Comparison of ENCODE assay signal across 1 cellular context in genomic region chr12:8446642-8447547, GRCh38.
TF ChIP-seq lines count a peak whose summit lies in the region.

No MANE protein-coding gene starts in this region.

TF ChIP-seq in H1, 55 proteins besides CTCF, POLR2A, EP300 and RAD21:
- TF ChIP-seq MAX (IDR thresholded peaks at IDR 0.05) (no peak), KDM1A (IDR thresholded peaks at IDR 0.05; ENCODE audit: borderline replicate concordance, low read length) (no peak), SIRT6 (IDR thresholded peaks at IDR 0.05; ENCODE audit: low read length) (no peak), BRCA1 (IDR thresholded peaks at IDR 0.05; ENCODE audit: low read depth, low read length) (no peak), GABPA (IDR thresholded peaks at IDR 0.05; ENCODE audit: borderline replicate concordance, insufficient read depth, low read length) (no peak), CTBP2 (IDR thresholded peaks at IDR 0.05; ENCODE audit: borderline replicate concordance, insufficient read depth, insufficient read length, low read length) (no peak)
TF ChIP-seq in H1: peak in this region for 0.
